18 cellular contexts compared by ENCODE assay signal in the genomic region with DNA sequence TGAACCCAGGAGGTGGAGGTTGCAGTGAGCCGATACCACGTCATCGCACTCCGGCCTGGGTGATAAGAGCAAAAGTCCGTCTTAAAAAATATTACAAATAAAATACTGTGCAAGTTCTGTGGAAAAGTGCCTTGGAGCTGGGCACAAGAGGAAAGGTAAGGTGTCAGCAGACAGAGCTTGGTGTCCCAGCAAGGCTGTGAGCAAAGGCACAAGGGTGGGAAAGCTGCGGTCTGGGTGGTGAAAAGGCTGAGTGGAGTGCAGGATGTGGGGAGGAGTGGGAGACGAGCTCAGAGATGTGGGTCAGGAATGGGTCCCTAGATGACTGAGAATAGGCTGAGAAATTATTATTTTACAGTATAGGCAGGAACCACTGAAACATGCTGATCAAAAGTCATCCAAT.
A peak's percentile ranks its signal among the peaks of the same experiment; 100 is the strongest.
DNase-seq lines count a peak whose midpoint lies in the region; ATAC-seq, FAIRE-seq and TF ChIP-seq lines count a peak whose summit lies in the region.
"Had no signal": no experiment of that assay in that cellular context is flagged by ENCODE, and none has a peak within 500 bp of the region (broad histone marks: within the 10 kb centered on the region; RNA-seq: fewer than 3 reads in every experiment).

No MANE protein-coding gene starts in this region.

- no peak overlapping the region for H3K23ac ChIP-seq in H1 (ENCODE audit: insufficient read length)

- H2BK20ac ChIP-seq in H1 (ENCODE audit: low read length), result peak overlapping the region; percentile 80; the same call in 1 of the 2 replicates

- no peak overlapping the region for H3K27ac ChIP-seq in H1 (ENCODE audit: low read depth, low read length)
- no peak overlapping the region for H3K27ac ChIP-seq in spleen
- H3K27ac ChIP-seq: BLaER1 treated with 17β-estradiol and CSF1 and Interleukin-3, amounts not matched to agents 10 nM and 100 nM; GM23248; HL-60 had no signal

- no peaks in the 10 kb centered on the region for H3K79me2 ChIP-seq in H1 (ENCODE audit: control insufficient read depth in 1 of 2, insufficient read depth in 2 of 2, low read length in 2 of 2)

- H3K9me3 ChIP-seq in H1 (ENCODE audit: insufficient read depth in 2 of 2, low read depth in 1 of 2, low read length in 1 of 2), result no peaks in the 10 kb centered on the region
- H3K9me3 ChIP-seq in spleen, result peaks cover 0 to 16% (median 3%) of the 10 kb centered on the region in 8 donors

- H3K14ac ChIP-seq in H1 (ENCODE audit: insufficient read length), result no peak overlapping the region

- no peak overlapping the region for H2AK5ac ChIP-seq in H1 (ENCODE audit: low read depth, low read length)

- H3K36me3 Mint-ChIP-seq in activated T-helper 17 cell treated with anti-CD3 and anti-CD28 coated beads, Interleukin-2, amount 50 U/mL, for 72 hours (ENCODE audit: low read depth), result no peaks in the 10 kb centered on the region
- H3K36me3 Mint-ChIP-seq in neural crest cell (ENCODE audit: low read depth), result peaks cover 19% of the 10 kb centered on the region
- H3K36me3 Mint-ChIP-seq: CD8-positive, alpha-beta T cell had no signal

- intact Hi-C loops in spleen (cut with DNase I; ENCODE audit: low total_unique reads), result no loop called here

- no peak overlapping the region for H3K9ac ChIP-seq in H1 (replicated peaks in 1 of 4; ENCODE audit: extremely low read depth in 1 of 4, low read depth in 3 of 4, low read length in 3 of 4)
- H3K9ac ChIP-seq: BLaER1 treated with 17β-estradiol and CSF1 and Interleukin-3, amounts not matched to agents 10 nM and 100 nM; GM23248 had no signal

- no peak overlapping the region for H2AFZ ChIP-seq in H1 (ENCODE audit: low read length)
- H2AFZ ChIP-seq: GM23248 had no signal

- H4K5ac ChIP-seq in H1 (ENCODE audit: insufficient read length, low read depth, low read length), result no peak overlapping the region

- POLR2A ChIA-PET in H1 (lab: Charles Lee; ENCODE audit: partially characterized antibody), result interaction anchor here (0.7 kb wide), 1 partner anchor 10 kb away, joined by 3 read pairs; no protein-coding TSS in a partner anchor

- H3K18ac ChIP-seq in H1 (ENCODE audit: extremely low read depth, low read length), result no peak overlapping the region

- no peak overlapping the region for H3K4ac ChIP-seq in H1 (replicated peaks; ENCODE audit: insufficient read length, low read depth, low read length)

- TF ChIP-seq CTCF in H1 (IDR thresholded peaks at IDR 0.05; ENCODE audit: control extremely low read depth in 1 of 3, insufficient read depth in 1 of 3, low read depth in 1 of 3, low read length in 3 of 3) (no peak), neural crest cell (conservative IDR thresholded peaks at IDR 0.05) (no peak), spleen (IDR thresholded peaks at IDR 0.05 in 8 of 11, conservative IDR thresholded peaks at IDR 0.05 in 3 of 11) (no peak)

- no peaks in the 10 kb centered on the region for H3K27me3 ChIP-seq in H1 (replicated peaks in 1 of 4; ENCODE audit: control insufficient read depth in 3 of 4, extremely low read depth in 1 of 4, insufficient read depth in 3 of 4, low read length in 3 of 4)
- no peaks in the 10 kb centered on the region for H3K27me3 ChIP-seq in spleen (replicated peaks in 1 of 7)
- H3K27me3 ChIP-seq: BLaER1 treated with 17β-estradiol and CSF1 and Interleukin-3, amounts not matched to agents 10 nM and 100 nM had no signal

- H3K9me3 Mint-ChIP-seq in activated T-helper 17 cell treated with anti-CD3 and anti-CD28 coated beads, Interleukin-2, amount 50 U/mL, for 72 hours, result no peaks in the 10 kb centered on the region
- H3K9me3 Mint-ChIP-seq in neural crest cell, result peaks cover 14% of the 10 kb centered on the region
- H3K9me3 Mint-ChIP-seq: CD8-positive, alpha-beta T cell had no signal

- no peak overlapping the region for H4K8ac ChIP-seq in H1 (ENCODE audit: extremely low read depth, insufficient read depth, low read length)

- H3K36me3 ChIP-seq in H1 (ENCODE audit: control insufficient read depth in 2 of 4, insufficient read depth in 4 of 4, low read length in 3 of 4) (no peaks in the 10 kb centered on the region), spleen (no peaks in the 10 kb centered on the region)
- H3K36me3 ChIP-seq: BLaER1 treated with 17β-estradiol and CSF1 and Interleukin-3, amounts not matched to agents 10 nM and 100 nM had no signal

- DNase-seq in H1 (ENCODE audit: low read depth in 1 of 2, low spot score in 2 of 2) (no peak), neural crest cell (ENCODE audit: low read depth, low spot score) (no peak), spleen (peak; percentile 6), ecto neural progenitor cell (ENCODE audit: low spot score) (no peak), NCI-H2227 (lab: John Stamatoyannopoulos, UW; ENCODE audit: unreplicated experiment) (no peak)
- DNase-seq in activated naive CD4-positive, alpha-beta T cell treated with anti-CD3 and anti-CD28 coated beads, Interleukin-2, amount 50 U/mL, for 16 hours, result no peak
- DNase-seq: Calu3; CD8-positive, alpha-beta T cell; DMS79 treated with DMSO at 0.1 percent for 48 hours; GM23248; HCEC 1CT had no signal

- H3K4me3 ChIP-seq in H1 (ENCODE audit: extremely low read depth in 1 of 4, insufficient read depth in 2 of 4, low read depth in 3 of 4, low read length in 4 of 4) (no peak overlapping the region), spleen (no peak overlapping the region)
- H3K4me3 ChIP-seq: BLaER1 treated with 17β-estradiol and CSF1 and Interleukin-3, amounts not matched to agents 10 nM and 100 nM; GM12878; GM23248 had no signal

- CTCF ChIA-PET in H1 (lab: Charles Lee; ENCODE audit: partially characterized antibody), result no interaction called here

- H4K20me1 ChIP-seq in H1 (replicated peaks in 1 of 2; ENCODE audit: control insufficient read depth in 1 of 2, insufficient read depth in 2 of 2, low read length in 2 of 2), result no peaks in the 10 kb centered on the region
- H4K20me1 ChIP-seq: BLaER1 treated with 17β-estradiol and CSF1 and Interleukin-3, amounts not matched to agents 10 nM and 100 nM had no signal

- H3K56ac ChIP-seq in H1 (replicated peaks; ENCODE audit: insufficient read length, low read depth, low read length), result no peak overlapping the region

- peak; percentile 26 for ATAC-seq in activated T-helper 17 cell treated with anti-CD3 and anti-CD28 coated beads, Interleukin-2, amount 50 U/mL, for 72 hours (replicated peaks)
- ATAC-seq: CD8-positive, alpha-beta T cell; GM12878 had no signal

- H3K4me1 ChIP-seq in H1 (replicated peaks in 1 of 4; ENCODE audit: control insufficient read depth in 3 of 4, insufficient read depth in 4 of 4, low read length in 3 of 4) (peaks cover 0 to 4% (median 1%) of the 10 kb centered on the region in 4 experiments; a peak in 5 of 7 replicates), spleen (no peaks in the 10 kb centered on the region)
- H3K4me1 ChIP-seq: BLaER1 treated with 17β-estradiol and CSF1 and Interleukin-3, amounts not matched to agents 10 nM and 100 nM had no signal

- H3K23me2 ChIP-seq in H1 (ENCODE audit: low read depth, low read length), result no peaks in the 10 kb centered on the region; the same call in 1 of the 2 replicates

- TF ChIP-seq POLR2A in H1 (IDR thresholded peaks at IDR 0.05; ENCODE audit: control extremely low read depth in 1 of 2, low read depth in 2 of 2, low read length in 2 of 2) (no peak), spleen (IDR thresholded peaks at IDR 0.05) (no peak)

- no peak overlapping the region for H3K27ac Mint-ChIP-seq in activated T-helper 17 cell treated with anti-CD3 and anti-CD28 coated beads, Interleukin-2, amount 50 U/mL, for 72 hours
- H3K27ac Mint-ChIP-seq in neural crest cell (ENCODE audit: unreplicated experiment), result peak overlapping the region; percentile 16
- H3K27ac Mint-ChIP-seq: B cell; CD8-positive, alpha-beta T cell had no signal

- H2BK12ac ChIP-seq in H1 (ENCODE audit: low read depth, low read length), result no peak overlapping the region

- H3K27me3 Mint-ChIP-seq in activated T-helper 17 cell treated with anti-CD3 and anti-CD28 coated beads, Interleukin-2, amount 50 U/mL, for 72 hours, result peaks cover 4% of the 10 kb centered on the region
- H3K27me3 Mint-ChIP-seq in neural crest cell (ENCODE audit: low read depth), result no peaks in the 10 kb centered on the region

- no peak for FAIRE-seq in H1 (lab: Jason Lieb, UNC)
- FAIRE-seq: GM12878, GM19239, H54 had no signal

- H2BK15ac ChIP-seq in H1 (ENCODE audit: low read length), result no peak overlapping the region

- no peak overlapping the region for H3K4me2 ChIP-seq in H1 (ENCODE audit: insufficient read depth in 1 of 2, low read depth in 2 of 2, low read length in 2 of 2)
- H3K4me2 ChIP-seq: BLaER1 treated with 17β-estradiol and CSF1 and Interleukin-3, amounts not matched to agents 10 nM and 100 nM had no signal

- H3K79me1 ChIP-seq in H1 (ENCODE audit: low read depth, low read length), result no peaks in the 10 kb centered on the region

- peak overlapping the region; percentile 46 for H4K91ac ChIP-seq in H1 (replicated peaks; ENCODE audit: insufficient read length, low read length)

- H2BK120ac ChIP-seq in H1 (replicated peaks; ENCODE audit: low read depth, low read length), result no peak overlapping the region

- no peak overlapping the region for H3K4me3 Mint-ChIP-seq in activated T-helper 17 cell treated with anti-CD3 and anti-CD28 coated beads, Interleukin-2, amount 50 U/mL, for 72 hours
- no peak overlapping the region for H3K4me3 Mint-ChIP-seq in neural crest cell
- H3K4me3 Mint-ChIP-seq: B cell; CD8-positive, alpha-beta T cell had no signal

- no peak for TF ChIP-seq RAD21 in H1 (IDR thresholded peaks at IDR 0.05 in 1 of 2, conservative IDR thresholded peaks at IDR 0.05 in 1 of 2; ENCODE audit: low read depth in 2 of 2, low read length in 2 of 2)

- 91% methylated on average over 7 of the region's 7 CpGs; no CpG with 5 or more reads in 1 of the 2 experiments for WGBS in H1 (ENCODE audit: extremely low coverage in 1 of 2, insufficient coverage in 1 of 2, insufficient read length in 1 of 2, insufficient replicate concordance in 2 of 2, low coverage in 1 of 2, low lambda C conversion rate in 2 of 2, missing lambda C conversion rate in 1 of 2), 2 experiments
- WGBS in spleen, 5 donors, result 91 to 94% (median 92%) methylated on average over 7 of the region's 7 CpGs

- H3K4me1 Mint-ChIP-seq in activated T-helper 17 cell treated with anti-CD3 and anti-CD28 coated beads, Interleukin-2, amount 50 U/mL, for 72 hours, result no peaks in the 10 kb centered on the region
- H3K4me1 Mint-ChIP-seq in neural crest cell, result peaks cover 25% of the 10 kb centered on the region
- H3K4me1 Mint-ChIP-seq: B cell had no signal

- no peak for TF ChIP-seq EP300 in H1 (IDR thresholded peaks at IDR 0.05; ENCODE audit: borderline replicate concordance in 1 of 2, low read depth in 2 of 2, low read length in 2 of 2)

- peak overlapping the region; percentile 44; the same call in 1 of the 2 replicates for H2BK5ac ChIP-seq in H1 (ENCODE audit: low read depth, low read length)

TF ChIP-seq in H1, 55 proteins besides CTCF, POLR2A, EP300 and RAD21:
- no peak for TF ChIP-seq SIRT6 (IDR thresholded peaks at IDR 0.05; ENCODE audit: low read length)
- TF ChIP-seq SP1 (IDR thresholded peaks at IDR 0.05; ENCODE audit: low read depth, low read length), result no peak
TF ChIP-seq in H1: peak in this region for 0.
